Comparison of ENCODE assay signal across 27 cellular contexts in genomic region chr20:44145131-44145770, GRCh38. TPM values are rescaled to one million over a fixed set of nuclear protein-coding genes. Genes with fewer than 3 reads are reported as not detected.
A peak's percentile ranks its signal among the peaks of the same experiment; 100 is the strongest.
DNase-seq lines count a peak whose midpoint lies in the region; ATAC-seq, FAIRE-seq and TF ChIP-seq lines count a peak whose summit lies in the region.
"Had no signal": no experiment of that assay in that cellular context is flagged by ENCODE, and none has a peak within 500 bp of the region (broad histone marks: within the 10 kb centered on the region; RNA-seq: fewer than 3 reads in every experiment).

No MANE protein-coding gene starts in this region.

- H3K9me3 ChIP-seq in H1 (ENCODE audit: insufficient read depth in 2 of 2, low read depth in 1 of 2, low read length in 1 of 2) (no peaks in the 10 kb centered on the region), tibial artery (no peaks in the 10 kb centered on the region)
- H3K9me3 ChIP-seq: body of pancreas had no signal

- TF ChIP-seq RAD21 in H1 (IDR thresholded peaks at IDR 0.05 in 1 of 2, conservative IDR thresholded peaks at IDR 0.05 in 1 of 2; ENCODE audit: low read depth in 2 of 2, low read length in 2 of 2) = no peak

- H3K4me3 Mint-ChIP-seq in neural crest cell = no peak overlapping the region
- H3K4me3 Mint-ChIP-seq in T-cell = no peak overlapping the region
- H3K4me3 Mint-ChIP-seq in GM23338 = no peak overlapping the region
- H3K4me3 Mint-ChIP-seq: activated B cell treated with CpG ODN at 0.5 μM for 24 hours, CD14-positive monocyte had no signal

- H3K9ac ChIP-seq in H1 (replicated peaks in 1 of 4; ENCODE audit: extremely low read depth in 1 of 4, low read depth in 3 of 4, low read length in 3 of 4) = no peak overlapping the region

- POLR2A ChIA-PET in H1 (lab: Charles Lee; ENCODE audit: partially characterized antibody) (no interaction called here), T-cell (lab: Charles Lee) (no interaction called here)

- no peaks in the 10 kb centered on the region for H3K9me2 ChIP-seq in GM23338 (ENCODE audit: insufficient read depth)

- H3K27ac ChIP-seq in H1 (ENCODE audit: low read depth, low read length) = no peak overlapping the region
- H3K27ac ChIP-seq in tibial artery = peak overlapping the region; percentile 92 to 94
- H3K27ac ChIP-seq in GM23338 (ENCODE audit: low read depth) = no peak overlapping the region
- H3K27ac ChIP-seq: body of pancreas, RWPE1, tibial nerve had no signal

- no peak overlapping the region for H3K56ac ChIP-seq in H1 (replicated peaks; ENCODE audit: insufficient read length, low read depth, low read length)

- H3K36me3 ChIP-seq in H1 (ENCODE audit: control insufficient read depth in 2 of 4, insufficient read depth in 4 of 4, low read length in 3 of 4) = no peaks in the 10 kb centered on the region
- H3K36me3 ChIP-seq in tibial artery = no peaks in the 10 kb centered on the region
- H3K36me3 ChIP-seq in GM23338 (ENCODE audit: insufficient read depth) = no peaks in the 10 kb centered on the region
- H3K36me3 ChIP-seq: tibial nerve had no signal

- H2AFZ ChIP-seq in H1 (ENCODE audit: low read length) (no peak overlapping the region), GM23338 (no peak overlapping the region)

- H2AK5ac ChIP-seq in H1 (ENCODE audit: low read depth, low read length) = no peak overlapping the region

- H3K27ac Mint-ChIP-seq in neural crest cell (ENCODE audit: unreplicated experiment) = peak overlapping the region; percentile 27
- no peak overlapping the region for H3K27ac Mint-ChIP-seq in T-cell
- no peak overlapping the region; the same call in 1 of the 2 replicates for H3K27ac Mint-ChIP-seq in GM23338
- H3K27ac Mint-ChIP-seq: activated B cell treated with CpG ODN at 0.5 μM for 24 hours, CD14-positive monocyte had no signal

- no peaks in the 10 kb centered on the region for H3K23me2 ChIP-seq in H1 (ENCODE audit: low read depth, low read length)

- intact Hi-C loops in left cardiac atrium (cut with DNase I) = no loop called here
- intact Hi-C loops in tibial artery (cut with DNase I; ENCODE audit: low total_unique reads) = no loop called here

- H3K79me2 ChIP-seq in H1 (ENCODE audit: control insufficient read depth in 1 of 2, insufficient read depth in 2 of 2, low read length in 2 of 2) (no peaks in the 10 kb centered on the region), GM23338 (replicated peaks; ENCODE audit: insufficient read depth) (no peaks in the 10 kb centered on the region)

- no peak overlapping the region for H2BK20ac ChIP-seq in H1 (ENCODE audit: low read length)

- 90% methylated on average over 17 of the region's 18 CpGs; no CpG with 5 or more reads in 1 of the 2 experiments for WGBS in H1 (ENCODE audit: extremely low coverage in 1 of 2, insufficient coverage in 1 of 2, insufficient read length in 1 of 2, insufficient replicate concordance in 2 of 2, low coverage in 1 of 2, low lambda C conversion rate in 2 of 2, missing lambda C conversion rate in 1 of 2), 2 experiments

- H3K27me3 ChIP-seq in H1 (replicated peaks in 1 of 4; ENCODE audit: control insufficient read depth in 3 of 4, extremely low read depth in 1 of 4, insufficient read depth in 3 of 4, low read length in 3 of 4) = no peaks in the 10 kb centered on the region
- no peaks in the 10 kb centered on the region for H3K27me3 ChIP-seq in tibial artery
- H3K27me3 ChIP-seq in GM23338 (ENCODE audit: insufficient read depth) = no peaks in the 10 kb centered on the region
- H3K27me3 ChIP-seq: body of pancreas, tibial nerve had no signal

- H3K4me2 ChIP-seq in H1 (ENCODE audit: insufficient read depth in 1 of 2, low read depth in 2 of 2, low read length in 2 of 2) (no peak overlapping the region), GM23338 (no peak overlapping the region)

- H3K36me3 Mint-ChIP-seq in neural crest cell (ENCODE audit: low read depth) = no peaks in the 10 kb centered on the region
- no peaks in the 10 kb centered on the region for H3K36me3 Mint-ChIP-seq in T-cell
- H3K36me3 Mint-ChIP-seq in GM23338 (ENCODE audit: low read depth) = no peaks in the 10 kb centered on the region
- H3K36me3 Mint-ChIP-seq: CD14-positive monocyte had no signal

- no peak overlapping the region for H2BK5ac ChIP-seq in H1 (ENCODE audit: low read depth, low read length)

- TF ChIP-seq EP300 in H1 (IDR thresholded peaks at IDR 0.05; ENCODE audit: borderline replicate concordance in 1 of 2, low read depth in 2 of 2, low read length in 2 of 2) = no peak

- H4K91ac ChIP-seq in H1 (replicated peaks; ENCODE audit: insufficient read length, low read length) = no peak overlapping the region

- no peak overlapping the region for H3K23ac ChIP-seq in H1 (ENCODE audit: insufficient read length)

- no peak overlapping the region for H4K5ac ChIP-seq in H1 (ENCODE audit: insufficient read length, low read depth, low read length)

- H3K14ac ChIP-seq in H1 (ENCODE audit: insufficient read length) = no peak overlapping the region

- no peak overlapping the region for H2BK12ac ChIP-seq in H1 (ENCODE audit: low read depth, low read length)

- no peak overlapping the region for H3K4me3 ChIP-seq in H1 (ENCODE audit: extremely low read depth in 1 of 4, insufficient read depth in 2 of 4, low read depth in 3 of 4, low read length in 4 of 4)
- H3K4me3 ChIP-seq in tibial artery = peak overlapping the region in 1 of 2 donors; percentile 18
- H3K4me3 ChIP-seq in GM23338 = no peak overlapping the region
- H3K4me3 ChIP-seq: body of pancreas, tibial nerve had no signal

- no peak overlapping the region for H2BK15ac ChIP-seq in H1 (ENCODE audit: low read length)

- H3K4me1 ChIP-seq in H1 (replicated peaks in 1 of 4; ENCODE audit: control insufficient read depth in 3 of 4, insufficient read depth in 4 of 4, low read length in 3 of 4) (peaks cover 0 to 2% (median 0%) of the 10 kb centered on the region in 4 experiments; a peak in 1 of 7 replicates), tibial artery (peaks cover 4 to 98% (median 55%) of the 10 kb centered on the region in 4 donors), GM23338 (ENCODE audit: insufficient read depth) (no peaks in the 10 kb centered on the region)
- H3K4me1 ChIP-seq: body of pancreas, tibial nerve had no signal

- no peaks in the 10 kb centered on the region for H3K79me1 ChIP-seq in H1 (ENCODE audit: low read depth, low read length)

- ATAC-seq in left cardiac atrium = peak; percentile 43 to 48
- ATAC-seq in T-cell (replicated peaks in 1 of 4) = no peak
- no peak; the same call in 1 of the 3 replicates for ATAC-seq in GM23338
- ATAC-seq: body of pancreas had no signal

- no peak for TF ChIP-seq CTCF in H1 (IDR thresholded peaks at IDR 0.05; ENCODE audit: control extremely low read depth in 1 of 3, insufficient read depth in 1 of 3, low read depth in 1 of 3, low read length in 3 of 3)
- no peak for TF ChIP-seq CTCF in neural crest cell (conservative IDR thresholded peaks at IDR 0.05)
- TF ChIP-seq CTCF in tibial artery (IDR thresholded peaks at IDR 0.05) = no peak
- TF ChIP-seq CTCF in GM23338 (conservative IDR thresholded peaks at IDR 0.05; ENCODE audit: low read depth in 2 of 2) = no peak

- TF ChIP-seq POLR2A in H1 (IDR thresholded peaks at IDR 0.05; ENCODE audit: control extremely low read depth in 1 of 2, low read depth in 2 of 2, low read length in 2 of 2) = no peak

- H3K4me1 Mint-ChIP-seq in neural crest cell (peaks cover 12% of the 10 kb centered on the region), T-cell (no peaks in the 10 kb centered on the region), GM23338 (peaks cover 4% of the 10 kb centered on the region; the same call in 2 of the 3 replicates)
- H3K4me1 Mint-ChIP-seq: activated B cell treated with CpG ODN at 0.5 μM for 24 hours, CD14-positive monocyte had no signal

- H3K4ac ChIP-seq in H1 (replicated peaks; ENCODE audit: insufficient read length, low read depth, low read length) = no peak overlapping the region

- no peak for FAIRE-seq in H1 (lab: Jason Lieb, UNC)

- CTCF ChIA-PET in H1 (lab: Charles Lee; ENCODE audit: partially characterized antibody) = interaction anchor here (0.7 to 6.8 kb wide), 7 partner anchors 9 to 469 kb away, joined by 3 to 45 read pairs (median 4); no protein-coding TSS in a partner anchor
- CTCF ChIA-PET in T-cell (lab: Charles Lee) = no interaction called here

- DNase-seq in H1 (ENCODE audit: low read depth in 1 of 2, low spot score in 2 of 2) (no peak), left cardiac atrium (no peak), neural crest cell (ENCODE audit: low read depth, low spot score) (no peak), tibial artery (peak in 1 of 2 donors; percentile 76), NCI-H146 (lab: John Stamatoyannopoulos, UW) (no peak), T-cell (no peak), GM23338 (ENCODE audit: low spot score) (no peak), amniotic stem cell (lab: John Stamatoyannopoulos, UW) (no peak)
- DNase-seq: activated B cell treated with CpG ODN at 0.5 μM for 24 hours; activated effector memory CD4-positive, alpha-beta T cell treated with Interleukin-2 at 50 U/mL for 16 hours; body of pancreas; effector CD4-positive, alpha-beta T cell; EL; foreskin melanocyte; HCEC 1CT; hypothalamus; NCI-H1092; NCI-H2081; NCI-H345; NCI-H748 treated with DMSO at 0.1 percent for 48 hours; nucleus accumbens; stimulated activated CD4-positive, alpha-beta T cell treated with anti-CD3 and anti-CD28 coated beads, Interleukin-12 subunit alpha, Interleukin-12 subunit beta, amount 100 ng/mL, for 4 hours; stimulated activated CD4-positive, alpha-beta T cell treated with anti-CD3 and anti-CD28 coated beads, Interleukin-4, amount 100 ng/mL, for 4 hours; stimulated activated naive CD4-positive, alpha-beta T cell treated with Interleukin-2 at 50 U/mL for 16 hours had no signal

- H4K20me1 ChIP-seq in H1 (replicated peaks in 1 of 2; ENCODE audit: control insufficient read depth in 1 of 2, insufficient read depth in 2 of 2, low read length in 2 of 2) (no peaks in the 10 kb centered on the region), GM23338 (replicated peaks; ENCODE audit: insufficient read depth) (no peaks in the 10 kb centered on the region)

- no peaks in the 10 kb centered on the region for H3K27me3 Mint-ChIP-seq in neural crest cell (ENCODE audit: low read depth)
- H3K27me3 Mint-ChIP-seq in T-cell = peaks cover 21 to 23% of the 10 kb centered on the region in 2 donors
- peaks cover 11% of the 10 kb centered on the region for H3K27me3 Mint-ChIP-seq in GM23338 (ENCODE audit: insufficient read depth, low read depth, poor library complexity)

- peak overlapping the region; percentile 31; the same call in 1 of the 2 replicates for H4K8ac ChIP-seq in H1 (ENCODE audit: extremely low read depth, insufficient read depth, low read length)

- no peak overlapping the region for H2BK120ac ChIP-seq in H1 (replicated peaks; ENCODE audit: low read depth, low read length)

- no peak overlapping the region for H3K18ac ChIP-seq in H1 (ENCODE audit: extremely low read depth, low read length)

- H3K9me3 Mint-ChIP-seq in neural crest cell (no peaks in the 10 kb centered on the region), T-cell (no peaks in the 10 kb centered on the region), GM23338 (no peaks in the 10 kb centered on the region)
- H3K9me3 Mint-ChIP-seq: activated B cell treated with CpG ODN at 0.5 μM for 24 hours had no signal

- no peaks in the 10 kb centered on the region for H3F3A ChIP-seq in GM23338 (replicated peaks; ENCODE audit: low read depth)

RNA-seq across cellular contexts. Expression of gene JPH2, which starts 41.7 kb away (rescaled TPM):
- total RNA-seq in H1 (2021; fragmentation: NEBNext Ultra II Directional; extraction: Animal tissue kit (Norgen Biotek cat#: 25700)) = 1.3 and 1.5 TPM in 2 replicates
- 0.59 and 0.83 TPM in 2 replicates for polyA plus RNA-seq in H1 (2011; rRNA removed)
- polyA plus RNA-seq in H1 (2011; cell fraction: cytosol; rRNA removed) = 0.85 TPM
- polyA plus RNA-seq in H1 (2011; cell fraction: nucleus; rRNA removed) = 1.3 TPM
- polyA plus RNA-seq in H1 (2012, experiment 1 of 2) = 0.54 to 1.0 TPM (median 0.76 TPM) in 4 replicates
- 0.39 TPM for polyA plus RNA-seq in H1 (2012, experiment 2 of 2)
- polyA plus RNA-seq in H1 (2013, experiment 1 of 2) = 0.43 TPM
- polyA plus RNA-seq in H1 (2013, experiment 2 of 2) = 0.39 TPM
- 0.83 and 0.91 TPM in 2 replicates for polyA minus RNA-seq in H1 (2011; rRNA and poly(A)+ RNA removed)
- polyA minus RNA-seq in H1 (2011; cell fraction: cytosol; rRNA and poly(A)+ RNA removed) = 1.0 TPM
- 1.6 TPM for polyA minus RNA-seq in H1 (2011; cell fraction: nucleus; rRNA and poly(A)+ RNA removed)
- total RNA-seq in left cardiac atrium = 10 to 100 TPM; 78.3 to 93.5 TPM
- 0.07 TPM in 1 of 2 replicates, not detected in the other for total RNA-seq in neural crest cell
- under 1 TPM in 3 of 5 donors, not detected in 2; 0.06 to 0.15 (median 0.09) TPM for total RNA-seq in T-cell
- 0.78 and 1.1 TPM in 2 replicates for total RNA-seq in GM23338 (2014; rRNA removed; shearing (Covaris generic))
- 0.16 and 0.43 TPM in 2 replicates for polyA plus RNA-seq in GM23338 (2016; fragmentation: Nextera tagmentation; extraction: Ambion mirVana)
- total RNA-seq: activated B cell treated with CpG ODN at 0.5 μM for 24 hours had no signal
- polyA plus RNA-seq: CD14-positive monocyte had no signal

Comparison
In these comparisons a context has a peak if more than half of its experiments do, and no peak if none do; other contexts are left out.
1. H3K27ac ChIP-seq: peak in tibial artery (2 of 2); none in H1 (single experiment) and GM23338 (single experiment).
2. ATAC-seq: peak in left cardiac atrium (2 of 2); none in T-cell (0 of 4) and GM23338 (single experiment).
3. RNA of gene JPH2, which starts 41.7 kb away (total RNA-seq): 78.3 to 93.5 TPM in left cardiac atrium; 1.3 to 1.5 TPM in H1, 0.78 to 1.1 TPM in GM23338, 0.07 TPM in neural crest cell and 0.06 to 0.15 TPM in T-cell; every median in the first group is over 10 times any median in the second.